9 cellular contexts compared by ENCODE assay signal in genomic region chr15:23497710-23498111, GRCh38. TPM values are rescaled to one million over a fixed set of nuclear protein-coding genes. Genes with fewer than 3 reads are reported as not detected.
DNase-seq lines count a peak whose midpoint lies in the region; ATAC-seq and TF ChIP-seq lines count a peak whose summit lies in the region.
"Had no signal": no experiment of that assay in that cellular context is flagged by ENCODE, and none has a peak within 500 bp of the region (broad histone marks: within the 10 kb centered on the region; RNA-seq: fewer than 3 reads in every experiment).

No MANE protein-coding gene starts in this region.

- H3K27ac Mint-ChIP-seq in progenitor cell of endocrine pancreas, result no peak overlapping the region

- no peak for ATAC-seq in GM18502 (IDR thresholded peaks at IDR 0.05; ENCODE audit: poor library complexity, unreplicated experiment)
- ATAC-seq: Right ventricle myocardium inferior had no signal

- H3K27me3 Mint-ChIP-seq in progenitor cell of endocrine pancreas, result no peaks in the 10 kb centered on the region

- peaks cover 4% of the 10 kb centered on the region for H3K4me1 Mint-ChIP-seq in progenitor cell of endocrine pancreas (ENCODE audit: low read depth)

- TF ChIP-seq CTCF in progenitor cell of endocrine pancreas (IDR thresholded peaks at IDR 0.05; ENCODE audit: unreplicated experiment), result peak; percentile 48

- no peaks in the 10 kb centered on the region for H3K36me3 Mint-ChIP-seq in progenitor cell of endocrine pancreas (ENCODE audit: insufficient read depth)

- H3K4me3 Mint-ChIP-seq in progenitor cell of endocrine pancreas (ENCODE audit: low read depth), result no peak overlapping the region

- H3K9me3 Mint-ChIP-seq in progenitor cell of endocrine pancreas (ENCODE audit: low read depth), result peaks cover 25% of the 10 kb centered on the region

- peak; percentile 36 for DNase-seq in NCI-H1105 treated with DMSO at 0.1 percent for 48 hours (lab: John Stamatoyannopoulos, UW)
- DNase-seq in NCI-H1105 (lab: John Stamatoyannopoulos, UW), result no peak
- DNase-seq in NCI-H2081 treated with DMSO at 0.1 percent for 48 hours (lab: John Stamatoyannopoulos, UW), result peak; percentile 15
- DNase-seq in cerebellar cortex (ENCODE audit: low spot score), result peak; percentile 4
- no peak for DNase-seq in progenitor cell of endocrine pancreas (ENCODE audit: low spot score, unreplicated experiment)
- no peak for DNase-seq in stimulated activated CD4-positive, alpha-beta T cell treated with anti-CD3 and anti-CD28 coated beads, Interleukin-4, amount 100 ng/mL, for 4 hours
- DNase-seq in activated naive CD4-positive, alpha-beta T cell (lab: John Stamatoyannopoulos, UW), result no peak

RNA-seq across cellular contexts. Expression of gene GOLGA6L2, which starts 50.7 kb away (rescaled TPM):
- 0.12 and 0.16 TPM in 2 replicates for total RNA-seq in progenitor cell of endocrine pancreas
- total RNA-seq: Right ventricle myocardium inferior had no signal

Comparison
In these comparisons a context has a peak if more than half of its experiments do, and no peak if none do; other contexts are left out.
1. DNase-seq: peak in NCI-H1105 treated with DMSO at 0.1 percent for 48 hours (single experiment), NCI-H2081 treated with DMSO at 0.1 percent for 48 hours (single experiment) and cerebellar cortex (single experiment); none in NCI-H1105 (single experiment), progenitor cell of endocrine pancreas (single experiment), stimulated activated CD4-positive, alpha-beta T cell treated with anti-CD3 and anti-CD28 coated beads, Interleukin-4, amount 100 ng/mL, for 4 hours (0 of 2) and activated naive CD4-positive, alpha-beta T cell (0 of 4).